Comparison of ENCODE assay signal across 19 cellular contexts in the genomic region with DNA sequence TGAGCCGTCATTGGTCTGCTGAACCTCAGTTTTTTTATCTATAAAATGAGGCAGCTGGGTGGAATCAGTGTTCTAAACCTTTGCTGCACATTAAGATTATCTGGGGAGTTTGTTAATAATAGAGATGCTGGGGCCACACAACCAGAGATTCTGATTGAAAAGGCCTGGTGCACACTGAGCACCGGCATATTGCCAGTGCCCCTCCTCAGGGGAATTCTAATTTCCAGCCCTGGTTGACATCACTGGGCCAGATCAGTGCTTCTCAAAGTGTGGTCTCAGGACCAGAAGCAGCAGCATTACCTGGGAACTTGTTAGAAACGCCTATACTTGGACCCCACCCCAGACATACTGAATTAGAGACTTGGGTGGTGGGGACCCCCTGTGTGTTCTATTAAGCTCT.
A peak's percentile ranks its signal among the peaks of the same experiment; 100 is the strongest.
DNase-seq lines count a peak whose midpoint lies in the region; FAIRE-seq and TF ChIP-seq lines count a peak whose summit lies in the region.
"Had no signal": no experiment of that assay in that cellular context is flagged by ENCODE, and none has a peak within 500 bp of the region (broad histone marks: within the 10 kb centered on the region; RNA-seq: fewer than 3 reads in every experiment).

No MANE protein-coding gene starts in this region.

- H3K36me3 ChIP-seq in BLaER1 (no peaks in the 10 kb centered on the region), SJSA1 (no peaks in the 10 kb centered on the region), mesendoderm (ENCODE audit: control insufficient read depth, insufficient read depth, low read length) (no peaks in the 10 kb centered on the region), smooth muscle cell (ENCODE audit: low read depth) (no peaks in the 10 kb centered on the region), prostate gland (no peaks in the 10 kb centered on the region)
- H3K36me3 ChIP-seq: HAP-1, upper lobe of right lung, WERI-Rb-1 had no signal

- H3K79me2 ChIP-seq in mesendoderm (ENCODE audit: control insufficient read depth, insufficient read depth, low read length): no peaks in the 10 kb centered on the region
- H3K79me2 ChIP-seq in smooth muscle cell (ENCODE audit: low read depth): peaks cover 22% of the 10 kb centered on the region

- H2AK5ac ChIP-seq in mesendoderm (ENCODE audit: low read length): no peak overlapping the region

- no peaks in the 10 kb centered on the region for H3K79me1 ChIP-seq in mesendoderm (ENCODE audit: low read length)

- H3K27me3 ChIP-seq in BLaER1 (no peaks in the 10 kb centered on the region), SJSA1 (replicated peaks) (no peaks in the 10 kb centered on the region), mesendoderm (ENCODE audit: insufficient read depth, low read length, poor library complexity) (no peaks in the 10 kb centered on the region), smooth muscle cell (ENCODE audit: low read depth) (no peaks in the 10 kb centered on the region), prostate gland (replicated peaks; ENCODE audit: insufficient read depth) (no peaks in the 10 kb centered on the region)
- H3K27me3 ChIP-seq: upper lobe of right lung had no signal

- no peak for FAIRE-seq in D721Med (lab: Jason Lieb, UNC)

- H3K4me1 ChIP-seq in BLaER1 (peaks cover 24% of the 10 kb centered on the region), SJSA1 (replicated peaks) (peaks cover 63% of the 10 kb centered on the region), mesendoderm (ENCODE audit: control insufficient read depth, low read depth, low read length) (peaks cover 5% of the 10 kb centered on the region), smooth muscle cell (ENCODE audit: low read depth) (peaks cover 49% of the 10 kb centered on the region), prostate gland (replicated peaks) (peaks cover 9% of the 10 kb centered on the region)

- WGBS in mesendoderm (ENCODE audit: extremely low coverage, insufficient coverage, low lambda C conversion rate): no CpG with 5 or more reads among the region's 3 CpGs
- WGBS in smooth muscle cell (ENCODE audit: low lambda C conversion rate): 65% methylated on average over 3 of the region's 3 CpGs
- WGBS in prostate gland: 76% methylated on average over 3 of the region's 3 CpGs

- H3F3A ChIP-seq in smooth muscle cell (ENCODE audit: low read depth): peaks cover 11% of the 10 kb centered on the region

- no peak overlapping the region for H2BK15ac ChIP-seq in mesendoderm (replicated peaks; ENCODE audit: low read depth)

- no peak for DNase-seq in SJSA1 (ENCODE audit: low read depth in 1 of 2, low spot score in 2 of 2)
- no peak for DNase-seq in mesendoderm
- no peak for DNase-seq in smooth muscle cell (lab: John Stamatoyannopoulos, UW; ENCODE audit: unreplicated experiment)
- no peak for DNase-seq in prostate gland (ENCODE audit: low spot score)
- no peak for DNase-seq in NCI-H2081 (lab: John Stamatoyannopoulos, UW)
- no peak for DNase-seq in D721Med (ENCODE audit: insufficient read length, low spot score)
- DNase-seq: activated CD4-positive, alpha-beta T cell treated with anti-CD3 and anti-CD28 coated beads, Interleukin-2, amount 10 ng/mL, durations not matched to agents 7 days and 5 days; activated effector memory CD4-positive, alpha-beta T cell treated with Interleukin-2 at 50 U/mL for 16 hours; DMS53; NCI-H1105; NCI-H2029 treated with DMSO at 0.1 percent for 48 hours; NK-92 treated with Interleukin-12 subunit alpha and Interleukin-12 subunit beta, amount 100 ng/mL, for 24 hours; SIG-M5; stimulated activated CD4-positive, alpha-beta T cell treated with anti-CD3 and anti-CD28 coated beads, Interleukin-4, amount 100 ng/mL, for 24 hours; stimulated activated naive CD8-positive, alpha-beta T cell treated with anti-CD3 and anti-CD28 coated beads, Interleukin-15, Interleukin-2, amounts not matched to agents 100 U/mL and 50 U/mL, for 24 hours; upper lobe of right lung; WERI-Rb-1 had no signal

- H3K4me2 ChIP-seq in BLaER1 (peak overlapping the region; percentile 30), mesendoderm (ENCODE audit: low read length) (no peak overlapping the region), smooth muscle cell (peak overlapping the region; percentile 74)

- no peak overlapping the region for H3K23ac ChIP-seq in mesendoderm (ENCODE audit: low read length)

- H3K4me3 ChIP-seq in BLaER1 (no peak overlapping the region), SJSA1 (no peak overlapping the region), mesendoderm (ENCODE audit: low read length) (no peak overlapping the region), smooth muscle cell (no peak overlapping the region), prostate gland (no peak overlapping the region)
- H3K4me3 ChIP-seq: HAP-1, upper lobe of right lung had no signal

- H3K4ac ChIP-seq in mesendoderm (ENCODE audit: low read depth, low read length): no peak overlapping the region

- H3K56ac ChIP-seq in mesendoderm (ENCODE audit: low read length): no peak overlapping the region

- TF ChIP-seq POLR2A in prostate gland (IDR thresholded peaks at IDR 0.05): no peak

- H3K9me3 ChIP-seq in BLaER1: no peaks in the 10 kb centered on the region
- no peaks in the 10 kb centered on the region for H3K9me3 ChIP-seq in SJSA1 (replicated peaks)
- no peaks in the 10 kb centered on the region for H3K9me3 ChIP-seq in smooth muscle cell (replicated peaks; ENCODE audit: low read depth)
- no peaks in the 10 kb centered on the region for H3K9me3 ChIP-seq in prostate gland
- H3K9me3 ChIP-seq: HAP-1, upper lobe of right lung had no signal

- no peak overlapping the region for H4K5ac ChIP-seq in mesendoderm (ENCODE audit: low read length)

- H2AFZ ChIP-seq in smooth muscle cell (ENCODE audit: low read depth): no peak overlapping the region

- no peak overlapping the region for H2BK5ac ChIP-seq in mesendoderm (ENCODE audit: low read length)

- no peak for TF ChIP-seq CTCF in smooth muscle cell (IDR thresholded peaks at IDR 0.05; ENCODE audit: borderline replicate concordance, insufficient read depth, poor library complexity, severe bottlenecking)
- no peak for TF ChIP-seq CTCF in prostate gland (IDR thresholded peaks at IDR 0.05)
- no peak for TF ChIP-seq CTCF in D721Med (IDR thresholded peaks at IDR 0.05; ENCODE audit: insufficient read depth, missing control alignments)

- H3K18ac ChIP-seq in mesendoderm (ENCODE audit: low read length): peak overlapping the region; percentile 31

- H3K27ac ChIP-seq in BLaER1 (no peak overlapping the region), SJSA1 (peak overlapping the region; percentile 30), mesendoderm (ENCODE audit: low read depth, low read length) (no peak overlapping the region), smooth muscle cell (ENCODE audit: low read depth) (peak overlapping the region; percentile 51), prostate gland (no peak overlapping the region)
- H3K27ac ChIP-seq: upper lobe of right lung, WERI-Rb-1 had no signal

- intact Hi-C loops in prostate gland (cut with DNase I): no loop called here

- no peak overlapping the region for H2BK120ac ChIP-seq in mesendoderm (ENCODE audit: low read depth, low read length)

- H4K20me1 ChIP-seq in BLaER1: no peaks in the 10 kb centered on the region
- no peaks in the 10 kb centered on the region for H4K20me1 ChIP-seq in smooth muscle cell (ENCODE audit: low read depth)

- H4K8ac ChIP-seq in mesendoderm (ENCODE audit: low read depth, low read length): no peak overlapping the region

- H3K9ac ChIP-seq in BLaER1 (no peak overlapping the region), mesendoderm (ENCODE audit: low read length) (no peak overlapping the region), smooth muscle cell (ENCODE audit: low read depth) (no peak overlapping the region)

Comparison
In these comparisons a context has a peak if more than half of its experiments do, and no peak if none do; other contexts are left out.
1. H3K27ac ChIP-seq: peak in SJSA1 (single experiment) and smooth muscle cell (single experiment); none in BLaER1 (single experiment), mesendoderm (single experiment) and prostate gland (0 of 2).